7 cellular contexts compared by ENCODE assay signal in genomic region chr3:81689617-81690016, GRCh38.
"Had no signal": no experiment of that assay in that cellular context is flagged by ENCODE, and none has a peak within 500 bp of the region (broad histone marks: within the 10 kb centered on the region; RNA-seq: fewer than 3 reads in every experiment).

No MANE protein-coding gene starts in this region.

- H3K27ac ChIP-seq: GM23248, KMS-11 had no signal

- H3K9me3 Mint-ChIP-seq: H9, HFFc6 had no signal

- H3K4me2 ChIP-seq: KMS-11 had no signal

- DNase-seq: GM23248, H9, HFFc6, IMR-90, KBM-7 had no signal

- H3K27ac Mint-ChIP-seq: HFFc6 had no signal

- H3K9ac ChIP-seq: GM23248, KMS-11 had no signal

- ATAC-seq: HCT116 had no signal

- H3K4me3 Mint-ChIP-seq: H9, HFFc6 had no signal

- H3K4me3 ChIP-seq: GM23248 had no signal
